In genomic region chr18:79642626-79643025, GRCh38 we compare ENCODE assay signal across 1 cellular context.
TF ChIP-seq lines count a peak whose summit lies in the region.

No MANE protein-coding gene starts in this region.

TF ChIP-seq in HepG2, 621 proteins besides CTCF, POLR2A, EP300 and RAD21:
- no peak for TF ChIP-seq NFAT5 (CRISPR knock-in tag; IDR thresholded peaks at IDR 0.05)
- no peak for TF ChIP-seq ZNF605 (CRISPR knock-in tag; IDR thresholded peaks at IDR 0.05)
- TF ChIP-seq MXD4 (CRISPR knock-in tag; IDR thresholded peaks at IDR 0.05) = no peak
- no peak for TF ChIP-seq PHF8 (CRISPR knock-in tag; IDR thresholded peaks at IDR 0.05)
- TF ChIP-seq CEBPB (IDR thresholded peaks at IDR 0.05; ENCODE audit: borderline replicate concordance, low read depth, low read length) = peak; percentile 74; the same call in 1 of the 2 replicates
- TF ChIP-seq ZNF451 (CRISPR knock-in tag; IDR thresholded peaks at IDR 0.05) = no peak
- TF ChIP-seq ZNF629 (CRISPR knock-in tag; conservative IDR thresholded peaks at IDR 0.05) = no peak
